ENCODE assay signal across 17 cellular contexts in genomic region chr7:17030559-17030958, GRCh38.
DNase-seq lines count a peak whose midpoint lies in the region; ATAC-seq and TF ChIP-seq lines count a peak whose summit lies in the region.
"Had no signal": no experiment of that assay in that cellular context is flagged by ENCODE, and none has a peak within 500 bp of the region (broad histone marks: within the 10 kb centered on the region; RNA-seq: fewer than 3 reads in every experiment).

No MANE protein-coding gene starts in this region.

- H3K27ac ChIP-seq in CD4-positive, alpha-beta memory T cell (ENCODE audit: low read depth, low read length), result no peak overlapping the region
- H3K27ac ChIP-seq: colonic mucosa had no signal

- no peak for TF ChIP-seq CTCF in GM10248 (IDR thresholded peaks at IDR 0.05; ENCODE audit: control extremely low read depth, extremely low read depth, low read depth, missing control alignments)

- H3K4me3 ChIP-seq in CD4-positive, alpha-beta memory T cell (ENCODE audit: low read length in 2 of 2), result no peak overlapping the region
- H3K4me3 ChIP-seq: colonic mucosa had no signal

- H3K4me1 ChIP-seq in CD4-positive, alpha-beta memory T cell (ENCODE audit: insufficient read depth, low read length), result peaks cover 20% of the 10 kb centered on the region
- H3K4me1 ChIP-seq: colonic mucosa had no signal

- peak overlapping the region in 4 of 7 donors; percentile 27 to 81 (median 55) for H3K27ac Mint-ChIP-seq in CD4-positive, alpha-beta memory T cell
- peak overlapping the region; percentile 32 to 89 (median 68) for H3K27ac Mint-ChIP-seq in immature natural killer cell
- H3K27ac Mint-ChIP-seq: activated naive CD4-positive, alpha-beta T cell treated with anti-CD3 and anti-CD28 coated beads for 36 hours; type B pancreatic cell had no signal

- no peaks in the 10 kb centered on the region for H3K36me3 ChIP-seq in CD4-positive, alpha-beta memory T cell (ENCODE audit: insufficient read depth, low read length)
- H3K36me3 ChIP-seq: colonic mucosa had no signal

- DNase-seq in CD4-positive, alpha-beta memory T cell, result no peak
- DNase-seq in NOMO-1 treated with DMSO at 0.1 percent for 48 hours (lab: John Stamatoyannopoulos, UW; ENCODE audit: unreplicated experiment) (peak; percentile 73), immature natural killer cell (peak in 1 of 3 donors; percentile 17), GM10248 (ENCODE audit: extremely low spot score) (no peak), OCI-M2 (lab: John Stamatoyannopoulos, UW; ENCODE audit: unreplicated experiment) (no peak), HUDEP-2 (lab: John Stamatoyannopoulos, UW; ENCODE audit: unreplicated experiment in 76 of 76) (no peak)
- DNase-seq: activated CD4-positive, CD25-positive, alpha-beta regulatory T cell treated with anti-CD3 and anti-CD28 coated beads, Interleukin-2, amount 50 U/mL, for 72 hours; activated naive CD4-positive, alpha-beta T cell treated with anti-CD3 and anti-CD28 coated beads for 36 hours; activated T-cell treated with anti-CD3 and anti-CD28 coated beads for 4 hours; colonic mucosa; DMS53; NCI-H1092 treated with DMSO at 0.1 percent for 48 hours; nucleus accumbens; stimulated activated naive CD8-positive, alpha-beta T cell treated with anti-CD3 and anti-CD28 coated beads, Interleukin-15, Interleukin-2, amounts not matched to agents 100 U/mL and 50 U/mL, for 24 hours had no signal

- CTCF ChIA-PET in CD4-positive, alpha-beta memory T cell (lab: Charles Lee; ENCODE audit: partially characterized antibody), result no interaction called here
- CTCF ChIA-PET in GM10248 (lab: Yijun Ruan, JAX), result interaction anchor here (1.1 to 2.2 kb wide), 5 partner anchors 11 to 49 kb away, joined by 3 to 8 read pairs (median 3); no protein-coding TSS in a partner anchor

- H3K4me3 Mint-ChIP-seq in CD4-positive, alpha-beta memory T cell, result peak overlapping the region in 1 of 8 donors; percentile 24
- H3K4me3 Mint-ChIP-seq in immature natural killer cell, result peak overlapping the region; percentile 25 to 73 (median 64)
- H3K4me3 Mint-ChIP-seq: activated naive CD4-positive, alpha-beta T cell treated with anti-CD3 and anti-CD28 coated beads for 36 hours; type B pancreatic cell had no signal

- intact Hi-C loops in CD4-positive, alpha-beta memory T cell (cut with micrococcal nuclease), result no loop called here

- H3K4me1 Mint-ChIP-seq in CD4-positive, alpha-beta memory T cell, result peaks cover 7 to 52% (median 12%) of the 10 kb centered on the region in 4 donors
- H3K4me1 Mint-ChIP-seq in immature natural killer cell, result peaks cover 44 to 68% of the 10 kb centered on the region in 2 donors

- POLR2A ChIA-PET in CD4-positive, alpha-beta memory T cell (lab: Charles Lee; ENCODE audit: partially characterized antibody), result no interaction called here
- POLR2A ChIA-PET in GM10248 (lab: Yijun Ruan, JAX), result no interaction called here

- H3K9me3 ChIP-seq in CD4-positive, alpha-beta memory T cell (ENCODE audit: control insufficient read depth in 1 of 2, low read length in 2 of 2), result no peaks in the 10 kb centered on the region
- H3K9me3 ChIP-seq: colonic mucosa had no signal

- H3K27me3 Mint-ChIP-seq in CD4-positive, alpha-beta memory T cell, result no peaks in the 10 kb centered on the region
- H3K27me3 Mint-ChIP-seq in immature natural killer cell (ENCODE audit: low read depth in 3 of 3), result peaks cover 0 to 7% (median 2%) of the 10 kb centered on the region in 3 donors

- H3K27me3 ChIP-seq in CD4-positive, alpha-beta memory T cell (ENCODE audit: insufficient read depth, low read length), result no peaks in the 10 kb centered on the region
- H3K27me3 ChIP-seq: colonic mucosa had no signal

- H3K36me3 Mint-ChIP-seq in CD4-positive, alpha-beta memory T cell, result no peaks in the 10 kb centered on the region
- H3K36me3 Mint-ChIP-seq in immature natural killer cell, result no peaks in the 10 kb centered on the region
- H3K36me3 Mint-ChIP-seq: type B pancreatic cell had no signal

- no peaks in the 10 kb centered on the region for H3K9me3 Mint-ChIP-seq in CD4-positive, alpha-beta memory T cell
- H3K9me3 Mint-ChIP-seq in immature natural killer cell, result no peaks in the 10 kb centered on the region
- H3K9me3 Mint-ChIP-seq: activated naive CD4-positive, alpha-beta T cell treated with anti-CD3 and anti-CD28 coated beads for 36 hours; type B pancreatic cell had no signal

- ATAC-seq in GM21529 (IDR thresholded peaks at IDR 0.05; ENCODE audit: unreplicated experiment) (peak; percentile 48), HG02798 (IDR thresholded peaks at IDR 0.05; ENCODE audit: poor library complexity, unreplicated experiment) (no peak)
- ATAC-seq: stimulated activated naive CD8-positive, alpha-beta T cell treated with anti-CD3 and anti-CD28 coated beads, Interleukin-15, Interleukin-2, amounts not matched to agents 100 U/mL and 50 U/mL, for 24 hours had no signal
